ENCODE assay signal across 18 cellular contexts in the genomic region with DNA sequence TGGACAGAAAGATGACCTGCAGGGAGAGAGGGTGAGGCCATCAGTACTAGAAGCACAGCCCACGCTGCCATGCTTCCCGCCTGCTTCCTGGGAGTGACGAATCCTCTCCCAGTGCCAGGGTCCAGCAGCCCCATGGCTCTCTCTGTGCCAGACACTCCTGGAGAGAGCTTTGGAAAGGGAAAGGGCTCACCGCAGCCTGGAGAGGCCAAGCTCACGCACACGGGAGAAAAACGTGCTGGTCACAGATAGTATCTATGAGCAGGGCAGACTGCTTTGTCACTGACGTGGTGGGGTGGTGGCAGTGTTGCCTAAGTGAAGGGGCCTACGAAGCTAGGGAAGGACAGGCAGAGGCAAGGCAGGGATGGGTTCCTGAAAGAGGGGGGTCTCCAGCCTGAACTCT. TPM values are rescaled to one million over a fixed set of nuclear protein-coding genes. Genes with fewer than 3 reads are reported as not detected.
DNase-seq lines count a peak whose midpoint lies in the region; ATAC-seq and TF ChIP-seq lines count a peak whose summit lies in the region.
"Had no signal": no experiment of that assay in that cellular context is flagged by ENCODE, and none has a peak within 500 bp of the region (broad histone marks: within the 10 kb centered on the region; RNA-seq: fewer than 3 reads in every experiment).

No MANE protein-coding gene starts in this region.

- H2AK5ac ChIP-seq in mesendoderm (ENCODE audit: low read length): no peak overlapping the region

- H2BK15ac ChIP-seq in mesendoderm (replicated peaks; ENCODE audit: low read depth): no peak overlapping the region

- H3K4ac ChIP-seq in mesendoderm (ENCODE audit: low read depth, low read length): no peak overlapping the region

- H3K9me3 ChIP-seq in mammary epithelial cell (replicated peaks; ENCODE audit: insufficient read depth, low read length) (no peaks in the 10 kb centered on the region), esophagus squamous epithelium (no peaks in the 10 kb centered on the region), uterus (no peaks in the 10 kb centered on the region)
- H3K9me3 ChIP-seq: ascending aorta; BLaER1 treated with 17β-estradiol and CSF1 and Interleukin-3, amounts not matched to agents 10 nM and 100 nM; SJSA1 had no signal

- in situ Hi-C loops in mammary epithelial cell (cut with MboI; ENCODE audit: low sequenced_read_pairs in 2 of 2): no loop called here

- H3K4me2 ChIP-seq in mammary epithelial cell (ENCODE audit: insufficient read depth, low read depth, low read length) (no peak overlapping the region), mesendoderm (ENCODE audit: low read length) (no peak overlapping the region)
- H3K4me2 ChIP-seq: GM23338 had no signal

- DNase-seq in MCF 10A (ENCODE audit: unreplicated experiment) (no peak), mammary epithelial cell (no peak), esophagus squamous epithelium (lab: John Stamatoyannopoulos, UW) (no peak), neural crest cell (ENCODE audit: low read depth, low spot score) (no peak), uterus (no peak), mesendoderm (no peak), COLO829 (ENCODE audit: low spot score) (no peak)
- DNase-seq: activated naive CD4-positive, alpha-beta T cell; MM.1S; NCI-H187; NCI-H524; T-helper 9 cell had no signal

- H3K27me3 Mint-ChIP-seq in MCF 10A (ENCODE audit: insufficient read depth, unreplicated experiment) (no peaks in the 10 kb centered on the region), neural crest cell (ENCODE audit: low read depth) (no peaks in the 10 kb centered on the region)

- H3K9me3 Mint-ChIP-seq in MCF 10A (ENCODE audit: unreplicated experiment): no peaks in the 10 kb centered on the region
- no peaks in the 10 kb centered on the region for H3K9me3 Mint-ChIP-seq in neural crest cell
- H3K9me3 Mint-ChIP-seq: GM23338 had no signal

- H3K4me3 ChIP-seq in mammary epithelial cell (replicated peaks in 1 of 3; ENCODE audit: insufficient read depth in 1 of 3, low read depth in 2 of 3, low read length in 3 of 3) (no peak overlapping the region), esophagus squamous epithelium (no peak overlapping the region), uterus (no peak overlapping the region), mesendoderm (ENCODE audit: low read length) (no peak overlapping the region)
- H3K4me3 ChIP-seq: ascending aorta; BLaER1 treated with 17β-estradiol and CSF1 and Interleukin-3, amounts not matched to agents 10 nM and 100 nM; GM23338; SJSA1 had no signal

- H2BK120ac ChIP-seq in mesendoderm (ENCODE audit: low read depth, low read length): no peak overlapping the region

- no peak overlapping the region for H3K27ac ChIP-seq in mammary epithelial cell (ENCODE audit: insufficient read depth, low read depth, low read length)
- peak overlapping the region in 3 of 4 donors; percentile 11 to 95 (median 90) for H3K27ac ChIP-seq in esophagus squamous epithelium
- H3K27ac ChIP-seq in uterus: peak overlapping the region; percentile 36 to 50
- no peak overlapping the region for H3K27ac ChIP-seq in mesendoderm (ENCODE audit: low read depth, low read length)
- H3K27ac ChIP-seq: SJSA1 had no signal

- no peaks in the 10 kb centered on the region for H4K20me1 ChIP-seq in mammary epithelial cell (ENCODE audit: insufficient read depth, low read length)

- H3K27ac Mint-ChIP-seq in MCF 10A (ENCODE audit: low read depth, unreplicated experiment) (peak overlapping the region; percentile 19), neural crest cell (ENCODE audit: unreplicated experiment) (no peak overlapping the region)
- H3K27ac Mint-ChIP-seq: GM23338 had no signal

- intact Hi-C loops in MCF 10A (cut with micrococcal nuclease) (loop anchor here (2.0 kb wide), 1 partner anchor 77 kb away; no protein-coding TSS in a partner anchor), mammary epithelial cell (cut with micrococcal nuclease) (no loop called here), esophagus squamous epithelium (cut with DNase I) (no loop called here), uterus (cut with DNase I; ENCODE audit: low total_unique reads) (loop anchor here (10.0 kb wide), 1 partner anchor 45 kb away; the partner anchor contains the start of gene TRIM65)

- no peak overlapping the region for H4K5ac ChIP-seq in mesendoderm (ENCODE audit: low read length)

- no peak overlapping the region for H2BK5ac ChIP-seq in mesendoderm (ENCODE audit: low read length)

- H3K27me3 ChIP-seq in mammary epithelial cell (ENCODE audit: insufficient read depth, low read length) (no peaks in the 10 kb centered on the region), esophagus squamous epithelium (no peaks in the 10 kb centered on the region), uterus (no peaks in the 10 kb centered on the region), mesendoderm (ENCODE audit: insufficient read depth, low read length, poor library complexity) (no peaks in the 10 kb centered on the region)
- H3K27me3 ChIP-seq: ascending aorta; BLaER1 treated with 17β-estradiol and CSF1 and Interleukin-3, amounts not matched to agents 10 nM and 100 nM; SJSA1 had no signal

- POLR2A ChIA-PET in MCF 10A (lab: Yijun Ruan, JAX): interaction anchor here (0.7 to 1.4 kb wide), 3 partner anchors 16 to 521 kb away, joined by 3 to 6 read pairs (median 4); partner anchors contain the start of gene GALK1

- no peak for TF ChIP-seq POLR2A in esophagus squamous epithelium (IDR thresholded peaks at IDR 0.05)
- no peak for TF ChIP-seq POLR2A in uterus (IDR thresholded peaks at IDR 0.05)

- H3K79me1 ChIP-seq in mesendoderm (ENCODE audit: low read length): peaks cover 4% of the 10 kb centered on the region

- TF ChIP-seq CTCF in MCF 10A (IDR thresholded peaks at IDR 0.05; ENCODE audit: unreplicated experiment): no peak
- no peak for TF ChIP-seq CTCF in mammary epithelial cell (conservative IDR thresholded peaks at IDR 0.05 in 1 of 2, IDR thresholded peaks at IDR 0.05 in 1 of 2; ENCODE audit: extremely low read depth in 1 of 2, insufficient read depth in 1 of 2, low read depth in 1 of 2, low read length in 2 of 2)
- no peak for TF ChIP-seq CTCF in esophagus squamous epithelium (IDR thresholded peaks at IDR 0.05)
- TF ChIP-seq CTCF in neural crest cell (conservative IDR thresholded peaks at IDR 0.05): no peak
- no peak for TF ChIP-seq CTCF in uterus (IDR thresholded peaks at IDR 0.05)

- peaks cover 35% of the 10 kb centered on the region for H3K4me1 ChIP-seq in mammary epithelial cell (ENCODE audit: insufficient read depth, low read length)
- H3K4me1 ChIP-seq in esophagus squamous epithelium: peaks cover 35 to 100% (median 68%) of the 10 kb centered on the region in 3 donors
- peaks cover 4 to 14% of the 10 kb centered on the region in 2 donors for H3K4me1 ChIP-seq in uterus
- peaks cover 7% of the 10 kb centered on the region for H3K4me1 ChIP-seq in mesendoderm (ENCODE audit: control insufficient read depth, low read depth, low read length)

- BruUV-seq in MCF 10A (replicated peaks; lab: Mats Ljungman, UMichigan): no TSS peak
- BruUV-seq in mammary epithelial cell (replicated peaks; lab: Mats Ljungman, UMichigan): no TSS peak

- no peak overlapping the region for H4K8ac ChIP-seq in mesendoderm (ENCODE audit: low read depth, low read length)

- no peak overlapping the region for H3K23ac ChIP-seq in mesendoderm (ENCODE audit: low read length)

- peaks cover 27% of the 10 kb centered on the region for H3K4me1 Mint-ChIP-seq in MCF 10A (ENCODE audit: insufficient read depth, unreplicated experiment)
- peaks cover 16% of the 10 kb centered on the region for H3K4me1 Mint-ChIP-seq in neural crest cell

- no peak overlapping the region for H2AFZ ChIP-seq in mammary epithelial cell (ENCODE audit: low read depth, low read length)
- H2AFZ ChIP-seq: GM23338 had no signal

- H3K4me3 Mint-ChIP-seq in MCF 10A (ENCODE audit: unreplicated experiment) (no peak overlapping the region), neural crest cell (peak overlapping the region; percentile 27)
- H3K4me3 Mint-ChIP-seq: GM23338 had no signal

- H3K36me3 Mint-ChIP-seq in MCF 10A (ENCODE audit: insufficient read depth, unreplicated experiment) (peaks cover 83% of the 10 kb centered on the region), neural crest cell (ENCODE audit: low read depth) (peaks cover 3% of the 10 kb centered on the region)

- CTCF ChIA-PET in MCF 10A (lab: Yijun Ruan, JAX): interaction anchor here (0.6 to 2.2 kb wide), 8 partner anchors 11 to 256 kb away, joined by 3 to 6 read pairs (median 4); no protein-coding TSS in a partner anchor
- CTCF ChIA-PET in mammary epithelial cell (lab: Charles Lee; ENCODE audit: low non-redundant PET): interaction anchor here (0.5 kb wide), 1 partner anchor 20 kb away, joined by 3 read pairs; no protein-coding TSS in a partner anchor

- H3K18ac ChIP-seq in mesendoderm (ENCODE audit: low read length): no peak overlapping the region

- H3K79me2 ChIP-seq in mammary epithelial cell (ENCODE audit: insufficient read depth, low read length) (peaks cover 20% of the 10 kb centered on the region), mesendoderm (ENCODE audit: control insufficient read depth, insufficient read depth, low read length) (peaks cover 8% of the 10 kb centered on the region)

- H3K9ac ChIP-seq in mammary epithelial cell (ENCODE audit: insufficient read depth, low read length): no peak overlapping the region
- no peak overlapping the region for H3K9ac ChIP-seq in mesendoderm (ENCODE audit: low read length)

- no peak for ATAC-seq in GM18870 (IDR thresholded peaks at IDR 0.05; ENCODE audit: unreplicated experiment)
- ATAC-seq: GM23338, sciatic nerve had no signal

- 77% methylated on average over 9 of the region's 9 CpGs for WGBS in mammary epithelial cell (ENCODE audit: low coverage, missing lambda C conversion rate)
- 79 to 82% methylated on average over 5 to 7 of the region's 9 CpGs for WGBS in esophagus squamous epithelium, 2 donors
- no CpG with 5 or more reads among the region's 9 CpGs for WGBS in mesendoderm (ENCODE audit: extremely low coverage, insufficient coverage, low lambda C conversion rate)

- no peak overlapping the region for H3K56ac ChIP-seq in mesendoderm (ENCODE audit: low read length)

- dilution Hi-C loops in mammary epithelial cell (cut with HindIII; ENCODE audit: low sequenced_read_pairs): loop anchor here (10.0 kb wide), 2 partner anchors 65 to 125 kb away; partner anchors contain the start of genes ITGB4 and UNK

- peaks cover 17% of the 10 kb centered on the region for H3K36me3 ChIP-seq in mammary epithelial cell (ENCODE audit: insufficient read depth, low read length)
- H3K36me3 ChIP-seq in esophagus squamous epithelium: peaks cover 41 to 74% (median 49%) of the 10 kb centered on the region in 3 donors
- H3K36me3 ChIP-seq in uterus: no peaks in the 10 kb centered on the region
- H3K36me3 ChIP-seq in mesendoderm (ENCODE audit: control insufficient read depth, insufficient read depth, low read length): peaks cover 10% of the 10 kb centered on the region

RNA-seq across cellular contexts. Expression of gene WBP2, which starts 5.4 kb away (rescaled TPM):
- total RNA-seq in MCF 10A (2022) (55.7 and 97.9 TPM in 2 replicates), mammary epithelial cell (10 to 100 TPM; 50.2 to 88.0 TPM), esophagus squamous epithelium (10 to 100 TPM; 24.9 to 44.2 (median 36.9) TPM), neural crest cell (49.3 and 53.3 TPM in 2 replicates), uterus (100 to 1,000 TPM in 1 of 4 donors, 10 to 100 TPM in 3; 19.7 to 115 (median 34.5) TPM)
- 42.7 TPM for polyA plus RNA-seq in mammary epithelial cell
- 117 TPM for polyA minus RNA-seq in mammary epithelial cell
- polyA plus RNA-seq in mesendoderm (2013, experiment 1 of 2): 70.2 TPM
- polyA plus RNA-seq in mesendoderm (2013, experiment 2 of 2): 71.9 TPM

RNA-seq across cellular contexts. Expression of gene UNC13D, which starts 5.5 kb away (rescaled TPM):
- total RNA-seq in MCF 10A (2022) (3.5 and 7.6 TPM in 2 replicates), mammary epithelial cell (1 to 10 TPM; 4.8 to 5.8 TPM), esophagus squamous epithelium (10 to 100 TPM; 16.5 to 21.5 (median 16.9) TPM), neural crest cell (1.1 and 3.1 TPM in 2 replicates), uterus (10 to 100 TPM in 2 of 4 donors, 1 to 10 TPM in 2; 1.2 to 32.7 (median 11.8) TPM)
- polyA plus RNA-seq in mammary epithelial cell: 1.3 TPM
- polyA minus RNA-seq in mammary epithelial cell: 1.8 TPM
- polyA plus RNA-seq in mesendoderm (2013, experiment 1 of 2): 2.1 TPM
- polyA plus RNA-seq in mesendoderm (2013, experiment 2 of 2): 2.4 TPM
- total RNA-seq: SJSA1 had no signal

RNA-seq across cellular contexts. Expression of gene TRIM47, which starts 28.7 kb away (rescaled TPM):
- total RNA-seq in MCF 10A (2022) (23.6 and 25.7 TPM in 2 replicates), mammary epithelial cell (10 to 100 TPM; 49.3 to 54.8 TPM), esophagus squamous epithelium (10 to 100 TPM; 19.5 to 33.4 (median 25.5) TPM), neural crest cell (0.91 and 1.9 TPM in 2 replicates), uterus (10 to 100 TPM in 3 of 4 donors, 1 to 10 TPM in 1; 6.8 to 70.1 (median 19.0) TPM)
- polyA plus RNA-seq in mammary epithelial cell: 33.5 TPM
- polyA minus RNA-seq in mammary epithelial cell: 44.0 TPM
- polyA plus RNA-seq in mesendoderm (2013, experiment 1 of 2): 1.5 TPM
- polyA plus RNA-seq in mesendoderm (2013, experiment 2 of 2): 2.1 TPM

RNA-seq across cellular contexts. Expression of gene TRIM65, which starts 47.0 kb away (rescaled TPM):
- total RNA-seq in MCF 10A (2022) (15.9 and 17.4 TPM in 2 replicates), mammary epithelial cell (10 to 100 TPM; 19.3 to 20.2 TPM), esophagus squamous epithelium (10 to 100 TPM; 17.3 to 24.6 (median 19.6) TPM), neural crest cell (23.3 and 27.4 TPM in 2 replicates), uterus (10 to 100 TPM; 20.0 to 36.9 (median 30.1) TPM)
- polyA plus RNA-seq in mammary epithelial cell: 6.8 TPM
- 25.9 TPM for polyA minus RNA-seq in mammary epithelial cell
- polyA plus RNA-seq in mesendoderm (2013, experiment 1 of 2): 31.0 TPM
- polyA plus RNA-seq in mesendoderm (2013, experiment 2 of 2): 30.0 TPM

RNA-seq across cellular contexts. Expression of gene MRPL38, which starts 55.0 kb away (rescaled TPM):
- total RNA-seq in MCF 10A (2022) (97.9 and 111 TPM in 2 replicates), mammary epithelial cell (10 to 100 TPM; 24.0 to 67.6 TPM), esophagus squamous epithelium (10 to 100 TPM; 40.2 to 49.2 (median 41.0) TPM), neural crest cell (111 and 115 TPM in 2 replicates), uterus (10 to 100 TPM; 32.3 to 99.8 (median 47.8) TPM)
- polyA plus RNA-seq in mammary epithelial cell: 46.3 TPM
- 29.7 TPM for polyA minus RNA-seq in mammary epithelial cell
- 67.5 TPM for polyA plus RNA-seq in mesendoderm (2013, experiment 1 of 2)
- 68.9 TPM for polyA plus RNA-seq in mesendoderm (2013, experiment 2 of 2)

Comparison
In these comparisons a context has a peak if more than half of its experiments do, and no peak if none do; other contexts are left out.
1. intact Hi-C loops: an anchor here in MCF 10A (2.0 kb wide) and uterus (10.0 kb wide); none called in mammary epithelial cell and esophagus squamous epithelium.
2. H3K27ac ChIP-seq: peak in esophagus squamous epithelium (3 of 4) and uterus (2 of 2); none in mammary epithelial cell (single experiment) and mesendoderm (single experiment).